In genomic region chr5:95554647-95555548, GRCh38 we compare ENCODE assay signal across 8 cellular contexts. TPM values are rescaled to one million over a fixed set of nuclear protein-coding genes. Genes with fewer than 3 reads are reported as not detected.
DNase-seq lines count a peak whose midpoint lies in the region; ATAC-seq, FAIRE-seq and TF ChIP-seq lines count a peak whose summit lies in the region.

ARSK (plus strand) TSS chr5:95555101; CDS start chr5:95555279, 178 bp downstream.
SKIC3 (minus strand) TSS chr5:95554977; CDS start chr5:95547150, 7,827 bp downstream.

- under 1% methylated on average over 38 of the region's 63 CpGs for WGBS in mammary epithelial cell (ENCODE audit: low coverage, missing lambda C conversion rate)
- WGBS in small intestine, 3 donors, result 0% methylated on average over 62 to 63 of the region's 63 CpGs

- H3K9ac ChIP-seq in mammary epithelial cell (ENCODE audit: insufficient read depth, low read length), result peak within 1 kb of the TSS; percentile 94

- peaks cover 5% of the 10 kb centered on the region for H3K4me1 ChIP-seq in mammary epithelial cell (ENCODE audit: insufficient read depth, low read length)
- H3K4me1 ChIP-seq in small intestine (ENCODE audit: control insufficient read depth in 2 of 2, insufficient read depth in 1 of 2, low read depth in 1 of 2, low read length in 1 of 2), result peaks cover 0 to 7% of the 10 kb centered on the region in 2 donors

- H3K27me3 ChIP-seq in mammary epithelial cell (ENCODE audit: insufficient read depth, low read length) (no peaks in the 10 kb centered on the region), small intestine (ENCODE audit: control insufficient read depth in 2 of 2, insufficient read depth in 2 of 2, low read length in 2 of 2) (no peaks in the 10 kb centered on the region)

- no peaks in the 10 kb centered on the region for H3K36me3 ChIP-seq in mammary epithelial cell (ENCODE audit: insufficient read depth, low read length)
- H3K36me3 ChIP-seq in small intestine (ENCODE audit: control insufficient read depth in 2 of 2, insufficient read depth in 2 of 2, low read length in 2 of 2), result peaks cover 0 to 1% of the 10 kb centered on the region in 2 donors

- peak within 1 kb of the TSS; percentile 94 for H2AFZ ChIP-seq in mammary epithelial cell (ENCODE audit: low read depth, low read length)

- H3K4me3 ChIP-seq in mammary epithelial cell (replicated peaks in 1 of 3; ENCODE audit: insufficient read depth in 1 of 3, low read depth in 2 of 3, low read length in 3 of 3), result peak within 1 kb of the TSS; percentile 72 to 96 (median 86)
- H3K4me3 ChIP-seq in small intestine (ENCODE audit: low read depth in 1 of 2, low read length in 2 of 2), result peak within 1 kb of the TSS; percentile 70 to 93

- dilution Hi-C loops in mammary epithelial cell (cut with HindIII; ENCODE audit: low sequenced_read_pairs), result no loop called here

- ATAC-seq in GM18868 (IDR thresholded peaks at IDR 0.05; ENCODE audit: unreplicated experiment) (peak; percentile 90), HG03108 (IDR thresholded peaks at IDR 0.05; ENCODE audit: unreplicated experiment) (peak; percentile 93)

- DNase-seq in ACHN (peak; percentile 97), NCI-H2171 treated with DMSO at 0.1 percent for 48 hours (lab: John Stamatoyannopoulos, UW) (peak; percentile 95), mammary epithelial cell (peak; percentile 99), iPS-NIHi11 (ENCODE audit: low spot score) (peak; percentile 91), small intestine (peak; percentile 99)

- H3K27ac ChIP-seq in VCaP (peak within 1 kb of the TSS; percentile 84), mammary epithelial cell (ENCODE audit: insufficient read depth, low read depth, low read length) (peak within 1 kb of the TSS; percentile 87), small intestine (ENCODE audit: low read depth in 1 of 2, low read length in 1 of 2) (peak within 1 kb of the TSS; percentile 92 to 98)

- peaks cover 59% of the 10 kb centered on the region for H3K79me2 ChIP-seq in mammary epithelial cell (ENCODE audit: insufficient read depth, low read length)

- BruUV-seq in mammary epithelial cell (replicated peaks; lab: Mats Ljungman, UMichigan), result TSS peak; percentile 51

- no peaks in the 10 kb centered on the region for H4K20me1 ChIP-seq in mammary epithelial cell (ENCODE audit: insufficient read depth, low read length)

- in situ Hi-C loops in ACHN (cut with HindIII; ENCODE audit: low pct_ligation_motif_present, low pct_unique_long_range_greater_than_20kb, low sequenced_read_pairs) (no loop called here), mammary epithelial cell (cut with MboI; ENCODE audit: low sequenced_read_pairs in 2 of 2) (loop anchor here in 1 of 2 donors (10.0 kb wide), 1 partner anchor 90 kb away; the partner anchor contains the start of gene RFESD)

- TF ChIP-seq CTCF in VCaP (conservative IDR thresholded peaks at IDR 0.05), result peak; percentile 75
- TF ChIP-seq CTCF in mammary epithelial cell (conservative IDR thresholded peaks at IDR 0.05 in 1 of 2, IDR thresholded peaks at IDR 0.05 in 1 of 2; ENCODE audit: extremely low read depth in 1 of 2, insufficient read depth in 1 of 2, low read depth in 1 of 2, low read length in 2 of 2), result peak; percentile 25 to 56

- CTCF ChIA-PET in mammary epithelial cell (lab: Charles Lee; ENCODE audit: low non-redundant PET), result interaction anchor here (0.7 kb wide), 1 partner anchor 847 kb away, joined by 3 read pairs; no protein-coding TSS in a partner anchor

- H3K4me2 ChIP-seq in mammary epithelial cell (ENCODE audit: insufficient read depth, low read depth, low read length), result peak within 1 kb of the TSS; percentile 95

- H3K9me3 ChIP-seq in mammary epithelial cell (replicated peaks; ENCODE audit: insufficient read depth, low read length) (no peaks in the 10 kb centered on the region), small intestine (ENCODE audit: control insufficient read depth, low read depth) (no peaks in the 10 kb centered on the region)

- no peak for FAIRE-seq in small intestine (lab: Jason Lieb, UNC)

- intact Hi-C loops in mammary epithelial cell (cut with micrococcal nuclease), result loop anchor here (1.0 to 10.0 kb wide), 4 partner anchors 62 to 292 kb away; partner anchors contain the start of genes MCTP1 and RFESD

RNA-seq across cellular contexts. Expression of gene ARSK, which starts in this region (rescaled TPM):
- total RNA-seq in mammary epithelial cell, result 10 to 100 TPM in 1 of 2 donors, 1 to 10 TPM in 1; 7.6 to 11.2 TPM
- 8.0 TPM for polyA plus RNA-seq in mammary epithelial cell
- 12.0 TPM for polyA minus RNA-seq in mammary epithelial cell
- polyA plus RNA-seq in small intestine, result 1 to 10 TPM in 2 of 3 donors, under 1 TPM in 1; 0.89 to 3.5 (median 1.1) TPM

RNA-seq across cellular contexts. Expression of gene SKIC3, which starts in this region (rescaled TPM):
- 100 to 1,000 TPM in 1 of 2 donors, 10 to 100 TPM in 1; 83.8 to 123 TPM for total RNA-seq in mammary epithelial cell
- polyA plus RNA-seq in mammary epithelial cell (31.4 TPM), small intestine (10 to 100 TPM in 2 of 3 donors, 1 to 10 TPM in 1; 8.4 to 19.1 (median 15.2) TPM)
- 87.9 TPM for polyA minus RNA-seq in mammary epithelial cell

Comparison
In these comparisons a context has a peak if more than half of its experiments do, and no peak if none do; other contexts are left out.
1. Peak in every context shown above with its lines: DNase-seq, ATAC-seq, H3K4me3 ChIP-seq and H3K27ac ChIP-seq.